ENCODE assay signal across 1 cellular context in the genomic region with DNA sequence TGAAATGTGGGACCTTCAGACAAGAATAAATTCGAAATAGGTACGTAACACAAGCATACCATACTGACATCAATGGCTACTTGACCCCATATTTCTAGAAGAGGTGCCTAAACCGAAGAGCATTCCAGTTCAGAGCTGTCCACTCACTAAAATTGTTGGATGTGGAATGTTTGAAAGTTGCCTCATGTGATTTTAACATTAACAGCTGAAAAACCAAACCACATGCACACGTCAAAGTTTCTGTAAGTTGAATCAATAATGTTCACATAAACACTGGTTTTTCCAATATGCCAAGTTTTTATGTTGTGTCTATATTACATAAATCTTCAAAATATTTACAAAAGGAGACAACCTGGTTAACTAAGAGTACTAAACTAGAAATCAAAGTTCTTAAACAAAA.
TF ChIP-seq lines count a peak whose summit lies in the region.

No MANE protein-coding gene starts in this region.

TF ChIP-seq in HepG2, 621 proteins besides CTCF, POLR2A, EP300 and RAD21:
- no peak for TF ChIP-seq RARG (CRISPR knock-in tag; IDR thresholded peaks at IDR 0.05; ENCODE audit: low read depth)
- no peak for TF ChIP-seq GABPA (IDR thresholded peaks at IDR 0.05; ENCODE audit: low read depth, low read length)
- no peak for TF ChIP-seq GABPA (CRISPR knock-in tag; IDR thresholded peaks at IDR 0.05; ENCODE audit: low read depth)
- TF ChIP-seq ZNF562 (CRISPR knock-in tag; IDR thresholded peaks at IDR 0.05; ENCODE audit: borderline replicate concordance) = no peak
- TF ChIP-seq ZNF660 (CRISPR knock-in tag; IDR thresholded peaks at IDR 0.05; ENCODE audit: borderline replicate concordance, low read depth) = no peak
- TF ChIP-seq, protein P1, sequence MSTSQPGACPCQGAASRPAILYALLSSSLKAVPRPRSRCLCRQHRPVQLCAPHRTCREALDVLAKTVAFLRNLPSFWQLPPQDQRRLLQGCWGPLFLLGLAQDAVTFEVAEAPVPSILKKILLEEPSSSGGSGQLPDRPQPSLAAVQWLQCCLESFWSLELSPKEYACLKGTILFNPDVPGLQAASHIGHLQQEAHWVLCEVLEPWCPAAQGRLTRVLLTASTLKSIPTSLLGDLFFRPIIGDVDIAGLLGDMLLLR (CRISPR knock-in tag; IDR thresholded peaks at IDR 0.05) = no peak
- no peak for TF ChIP-seq PAWR (CRISPR knock-in tag; IDR thresholded peaks at IDR 0.05; ENCODE audit: borderline replicate concordance)
- no peak for TF ChIP-seq MAFF (IDR thresholded peaks at IDR 0.05; ENCODE audit: low read depth, low read length)
- TF ChIP-seq ZFY (CRISPR knock-in tag; IDR thresholded peaks at IDR 0.05) = no peak
- TF ChIP-seq, protein P2, sequence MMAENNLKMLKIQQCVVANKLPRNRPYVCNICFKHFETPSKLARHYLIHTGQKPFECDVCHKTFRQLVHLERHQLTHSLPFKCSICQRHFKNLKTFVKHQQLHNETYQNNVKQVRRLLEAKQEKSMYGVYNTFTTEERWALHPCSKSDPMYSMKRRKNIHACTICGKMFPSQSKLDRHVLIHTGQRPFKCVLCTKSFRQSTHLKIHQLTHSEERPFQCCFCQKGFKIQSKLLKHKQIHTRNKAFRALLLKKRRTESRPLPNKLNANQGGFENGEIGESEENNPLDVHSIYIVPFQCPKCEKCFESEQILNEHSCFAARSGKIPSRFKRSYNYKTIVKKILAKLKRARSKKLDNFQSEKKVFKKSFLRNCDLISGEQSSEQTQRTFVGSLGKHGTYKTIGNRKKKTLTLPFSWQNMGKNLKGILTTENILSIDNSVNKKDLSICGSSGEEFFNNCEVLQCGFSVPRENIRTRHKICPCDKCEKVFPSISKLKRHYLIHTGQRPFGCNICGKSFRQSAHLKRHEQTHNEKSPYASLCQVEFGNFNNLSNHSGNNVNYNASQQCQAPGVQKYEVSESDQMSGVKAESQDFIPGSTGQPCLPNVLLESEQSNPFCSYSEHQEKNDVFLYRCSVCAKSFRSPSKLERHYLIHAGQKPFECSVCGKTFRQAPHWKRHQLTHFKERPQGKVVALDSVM (CRISPR knock-in tag; IDR thresholded peaks at IDR 0.05) = no peak
- TF ChIP-seq ISL2 (CRISPR knock-in tag; IDR thresholded peaks at IDR 0.05) = no peak
- TF ChIP-seq ZNF367 (CRISPR knock-in tag; IDR thresholded peaks at IDR 0.05; ENCODE audit: borderline replicate concordance) = no peak
